In genomic region chr22:18148508-18148965, GRCh38 we compare ENCODE assay signal across 13 cellular contexts. TPM values are rescaled to one million over a fixed set of nuclear protein-coding genes. Genes with fewer than 3 reads are reported as not detected.
A peak's percentile ranks its signal among the peaks of the same experiment; 100 is the strongest.
DNase-seq lines count a peak whose midpoint lies in the region; ATAC-seq and TF ChIP-seq lines count a peak whose summit lies in the region.
"Had no signal": no experiment of that assay in that cellular context is flagged by ENCODE, and none has a peak within 500 bp of the region (broad histone marks: within the 10 kb centered on the region; RNA-seq: fewer than 3 reads in every experiment).

No MANE protein-coding gene starts in this region.

- no peak overlapping the region for H2AFZ ChIP-seq in ACC112 (ENCODE audit: low read length, unreplicated experiment)
- no peak overlapping the region for H2AFZ ChIP-seq in PC-9

- no peaks in the 10 kb centered on the region for H3K4me1 ChIP-seq in ACC112 (ENCODE audit: control insufficient read depth, insufficient read depth, low read length, unreplicated experiment)
- H3K4me1 ChIP-seq in PC-9 (replicated peaks; ENCODE audit: insufficient read depth), result 0 out of 2 replicates have a peak, but pooled peaks cover 7% of the 10 kb centered on the region
- no peaks in the 10 kb centered on the region; the same call in 1 of the 2 replicates for H3K4me1 ChIP-seq in iPS-20b (ENCODE audit: insufficient read depth, low read length)
- peaks cover 0 to 7% (median 0%) of the 10 kb centered on the region in 4 donors for H3K4me1 ChIP-seq in Peyer's patch

- H3K9ac ChIP-seq in iPS-20b (ENCODE audit: low read depth, low read length), result no peak overlapping the region

- CTCF ChIA-PET in PC-9 (lab: Charles Lee), result no interaction called here

- POLR2A ChIA-PET in PC-9 (lab: Charles Lee; ENCODE audit: unreplicated experiment), result no interaction called here

- H3K36me3 ChIP-seq in ACC112 (ENCODE audit: insufficient read depth, low read length), result peaks cover under 1% of the 10 kb centered on the region; the same call in 1 of the 2 replicates
- no peaks in the 10 kb centered on the region for H3K36me3 ChIP-seq in PC-9 (ENCODE audit: low read depth)
- H3K36me3 ChIP-seq in iPS-20b (ENCODE audit: insufficient read depth, low read depth, low read length), result no peaks in the 10 kb centered on the region
- H3K36me3 ChIP-seq in brain microvascular endothelial cell (replicated peaks), result no peaks in the 10 kb centered on the region
- no peaks in the 10 kb centered on the region for H3K36me3 ChIP-seq in Peyer's patch
- H3K36me3 ChIP-seq: ascending aorta, esophagus muscularis mucosa had no signal

- TF ChIP-seq POLR2A in Peyer's patch (IDR thresholded peaks at IDR 0.05), result no peak

- H3K79me2 ChIP-seq in ACC112 (ENCODE audit: control insufficient read depth, insufficient read depth, low read length, unreplicated experiment) (peaks cover 25% of the 10 kb centered on the region), PC-9 (ENCODE audit: low read depth) (no peaks in the 10 kb centered on the region)

- H3K27me3 ChIP-seq in ACC112 (ENCODE audit: insufficient read depth, low read length), result no peaks in the 10 kb centered on the region
- no peaks in the 10 kb centered on the region for H3K27me3 ChIP-seq in PC-9 (ENCODE audit: insufficient read depth, low read depth)
- H3K27me3 ChIP-seq in iPS-20b (ENCODE audit: insufficient read depth, low read length), result peaks cover 19% of the 10 kb centered on the region; the same call in 1 of the 2 replicates
- no peaks in the 10 kb centered on the region for H3K27me3 ChIP-seq in brain microvascular endothelial cell (replicated peaks)
- no peaks in the 10 kb centered on the region for H3K27me3 ChIP-seq in Peyer's patch
- H3K27me3 ChIP-seq: ascending aorta, esophagus muscularis mucosa had no signal

- no peaks in the 10 kb centered on the region for H3K9me2 ChIP-seq in PC-9 (ENCODE audit: insufficient read depth)

- H3K9me3 ChIP-seq in PC-9 (ENCODE audit: insufficient read depth, low read depth), result no peaks in the 10 kb centered on the region
- no peaks in the 10 kb centered on the region for H3K9me3 ChIP-seq in iPS-20b (ENCODE audit: insufficient read depth, low read depth, low read length)
- no peaks in the 10 kb centered on the region for H3K9me3 ChIP-seq in Peyer's patch
- H3K9me3 ChIP-seq: ascending aorta, esophagus muscularis mucosa had no signal

- peaks cover 8% of the 10 kb centered on the region; the same call in 1 of the 2 replicates for H3F3A ChIP-seq in PC-9 (ENCODE audit: insufficient read depth, low read depth)

- BruUV-seq in PC-9 (replicated peaks; lab: Mats Ljungman, UMichigan), result no TSS peak

- H3K27ac ChIP-seq in ACC112 (ENCODE audit: low read depth, low read length), result no peak overlapping the region
- peak overlapping the region; percentile 81; the same call in 1 of the 2 replicates for H3K27ac ChIP-seq in C4-2B
- no peak overlapping the region for H3K27ac ChIP-seq in PC-9
- no peak overlapping the region for H3K27ac ChIP-seq in iPS-20b (ENCODE audit: low read length)
- no peak overlapping the region for H3K27ac ChIP-seq in brain microvascular endothelial cell
- H3K27ac ChIP-seq in Peyer's patch, result no peak overlapping the region

- DNase-seq in PC-9, result no peak
- no peak for DNase-seq in brain microvascular endothelial cell
- no peak for DNase-seq in HPDE6-E6E7 (ENCODE audit: extremely low spot score)
- no peak for DNase-seq in Peyer's patch
- DNase-seq: NCI-H2029 treated with DMSO at 0.1 percent for 48 hours; NCI-H526 treated with DMSO at 0.1 percent for 48 hours; stimulated activated CD4-positive, alpha-beta T cell treated with anti-CD3 and anti-CD28 coated beads, Interleukin-15, amount 100 ng/mL, for 24 hours had no signal

- intact Hi-C loops in PC-9 (cut with micrococcal nuclease; ENCODE audit: unreplicated experiment), result no loop called here

- H3K4me3 ChIP-seq in ACC112 (ENCODE audit: low read depth, low read length) (peak overlapping the region; percentile 84), PC-9 (peak overlapping the region; percentile 83; the same call in 1 of the 2 replicates), iPS-20b (ENCODE audit: low read length) (peak overlapping the region; percentile 77; the same call in 1 of the 2 replicates), brain microvascular endothelial cell (ENCODE audit: low read depth, low read length) (no peak overlapping the region), Peyer's patch (no peak overlapping the region)

- peak overlapping the region; percentile 86 for H3K4me2 ChIP-seq in PC-9

- H4K20me1 ChIP-seq in PC-9 (ENCODE audit: insufficient read depth), result no peaks in the 10 kb centered on the region

- no peak for ATAC-seq in GM21526 (IDR thresholded peaks at IDR 0.05; ENCODE audit: low FRiP score, unreplicated experiment)

- in situ Hi-C loops in brain microvascular endothelial cell (cut with HindIII; ENCODE audit: low pct_ligation_motif_present, low sequenced_read_pairs), result no loop called here

- TF ChIP-seq CTCF in C4-2B (conservative IDR thresholded peaks at IDR 0.05) (no peak), PC-9 (conservative IDR thresholded peaks at IDR 0.05) (no peak), brain microvascular endothelial cell (IDR thresholded peaks at IDR 0.05; ENCODE audit: low read depth, low read length, missing control alignments) (no peak), Peyer's patch (IDR thresholded peaks at IDR 0.05) (no peak)

RNA-seq across cellular contexts. Expression of gene USP18, which starts 1.4 kb away (rescaled TPM):
- total RNA-seq in PC-9 (2021) (5.8 and 6.7 TPM in 2 replicates), Peyer's patch (1 to 10 TPM; 3.3 to 9.1 (median 4.5) TPM)

RNA-seq across cellular contexts. Expression of gene TUBA8, which starts 37.9 kb away (rescaled TPM):
- 0.72 TPM in 1 of 2 replicates, not detected in the other for total RNA-seq in PC-9 (2021)
- 1 to 10 TPM in 2 of 4 donors, not detected in 2; 4.3 to 6.6 TPM for total RNA-seq in Peyer's patch
- total RNA-seq: ascending aorta had no signal

Comparison
In these comparisons a context has a peak if more than half of its experiments do, and no peak if none do; other contexts are left out.
1. H3K4me3 ChIP-seq: peak in ACC112 (single experiment), PC-9 (single experiment) and iPS-20b (single experiment); none in brain microvascular endothelial cell (single experiment) and Peyer's patch (0 of 4).